ENCODE assay signal across 8 cellular contexts in genomic region chr19:50427997-50428425, GRCh38. TPM values are rescaled to one million over a fixed set of nuclear protein-coding genes. Genes with fewer than 3 reads are reported as not detected.
DNase-seq lines count a peak whose midpoint lies in the region; ATAC-seq and TF ChIP-seq lines count a peak whose summit lies in the region.

No MANE protein-coding gene starts in this region.

- TF ChIP-seq EP300 in stomach (IDR thresholded peaks at IDR 0.05), result no peak

- TF ChIP-seq CTCF in GM06990 (IDR thresholded peaks at IDR 0.05; ENCODE audit: insufficient read depth, low read length, poor library complexity, severe bottlenecking), result no peak
- TF ChIP-seq CTCF in lower leg skin (IDR thresholded peaks at IDR 0.05), result no peak
- TF ChIP-seq CTCF in stomach (IDR thresholded peaks at IDR 0.05), result no peak

- H3K27me3 ChIP-seq in GM06990 (replicated peaks; ENCODE audit: control insufficient read depth, insufficient read depth, low read length) (no peaks in the 10 kb centered on the region), stomach (peaks cover 0 to 59% (median 16%) of the 10 kb centered on the region in 3 donors)

- WGBS in lower leg skin, 2 donors, result 6 to 7% methylated on average over 10 to 22 of the region's 38 CpGs
- WGBS in stomach, 5 donors, result 3 to 8% (median 6%) methylated on average over 13 to 38 of the region's 38 CpGs

- no peak for ATAC-seq in HG03025 (IDR thresholded peaks at IDR 0.05; ENCODE audit: low FRiP score, unreplicated experiment)
- no peak for ATAC-seq in HG02884 (IDR thresholded peaks at IDR 0.05; ENCODE audit: unreplicated experiment)

- no peaks in the 10 kb centered on the region for H3K9me3 ChIP-seq in stomach

- peak; percentile 81 for DNase-seq in GM06990 (ENCODE audit: extremely low read depth, insufficient read length)
- DNase-seq in SIG-M5 treated with dmso at 0.1 percent for 504 hours (lab: John Stamatoyannopoulos, UW; ENCODE audit: unreplicated experiment), result peak; percentile 85
- DNase-seq in dermis blood vessel endothelial cell, result peak; percentile 64
- DNase-seq in lower leg skin (ENCODE audit: low spot score in 2 of 2), result peak; percentile 84 to 97
- DNase-seq in stomach, result peak; percentile 92
- no peak for DNase-seq in activated CD8-positive, alpha-beta memory T cell treated with anti-CD3 and anti-CD28 coated beads for 24 hours

- H3K4me3 ChIP-seq in GM06990 (replicated peaks; ENCODE audit: low read depth, low read length) (no peak overlapping the region), lower leg skin (ENCODE audit: low read depth, poor library complexity, severe bottlenecking) (no peak overlapping the region), stomach (peak overlapping the region; percentile 10 to 37 (median 18))

- H3K27ac ChIP-seq in stomach, result peak overlapping the region in 4 of 5 donors; percentile 28 to 60 (median 40)

- H3K36me3 ChIP-seq in GM06990 (ENCODE audit: control insufficient read depth, insufficient read depth, low read length), result peaks cover 2% of the 10 kb centered on the region; the same call in 1 of the 2 replicates
- no peaks in the 10 kb centered on the region for H3K36me3 ChIP-seq in stomach

- intact Hi-C loops in lower leg skin (cut with DNase I; ENCODE audit: low total_unique reads) (no loop called here), stomach (cut with DNase I; ENCODE audit: low total_unique reads) (no loop called here)

- TF ChIP-seq POLR2A in lower leg skin (IDR thresholded peaks at IDR 0.05) (no peak), stomach (IDR thresholded peaks at IDR 0.05) (no peak)

- peaks cover 10 to 32% (median 24%) of the 10 kb centered on the region in 4 donors for H3K4me1 ChIP-seq in stomach

RNA-seq across cellular contexts. Expression of gene MYBPC2, which starts 4.7 kb away (rescaled TPM):
- total RNA-seq in dermis blood vessel endothelial cell (0.05 TPM in 1 of 2 replicates, not detected in the other), lower leg skin (1 to 10 TPM in 1 of 4 donors, under 1 TPM in 2, not detected in 1; 0.05 to 1.3 (median 0.15) TPM), stomach (not detected)
- under 1 TPM in 2 of 3 donors, not detected in 1; 0.10 to 0.31 TPM for polyA plus RNA-seq in stomach

RNA-seq across cellular contexts. Expression of gene SPIB, which starts 9.3 kb away (rescaled TPM):
- total RNA-seq in dermis blood vessel endothelial cell, result not detected in 2 replicates
- not detected for total RNA-seq in lower leg skin
- 10 to 100 TPM in 1 of 5 donors, under 1 TPM in 2, not detected in 2; 0.55 to 53.3 (median 0.58) TPM for total RNA-seq in stomach
- 1 to 10 TPM in 1 of 3 donors, under 1 TPM in 2; 0.19 to 1.9 (median 0.31) TPM for polyA plus RNA-seq in stomach

RNA-seq across cellular contexts. Expression of gene POLD1, which starts 43.9 kb away (rescaled TPM):
- total RNA-seq in dermis blood vessel endothelial cell, result 40.8 and 77.4 TPM in 2 replicates
- total RNA-seq in lower leg skin, result 10 to 100 TPM; 16.8 to 26.6 (median 20.0) TPM
- total RNA-seq in stomach, result 10 to 100 TPM; 11.4 to 98.0 (median 17.9) TPM
- 10 to 100 TPM; 29.3 to 45.3 (median 35.2) TPM for polyA plus RNA-seq in stomach

RNA-seq across cellular contexts. Expression of gene EMC10, which starts 48.3 kb away (rescaled TPM):
- total RNA-seq in dermis blood vessel endothelial cell, result 63.0 and 77.3 TPM in 2 replicates
- total RNA-seq in lower leg skin, result 10 to 100 TPM; 35.1 to 93.5 (median 67.5) TPM
- total RNA-seq in stomach, result 100 to 1,000 TPM in 1 of 5 donors, 10 to 100 TPM in 4; 30.8 to 284 (median 61.5) TPM
- 10 to 100 TPM; 33.5 to 63.2 (median 53.7) TPM for polyA plus RNA-seq in stomach

RNA-seq across cellular contexts. Expression of gene GARIN5A, which starts 48.6 kb away (rescaled TPM):
- total RNA-seq in dermis blood vessel endothelial cell (0.05 and 0.17 TPM in 2 replicates), lower leg skin (1 to 10 TPM; 1.7 to 5.9 (median 3.3) TPM), stomach (under 1 TPM in 3 of 5 donors, not detected in 2; 0.55 to 0.87 (median 0.58) TPM)
- 1 to 10 TPM; 1.9 to 3.1 (median 2.1) TPM for polyA plus RNA-seq in stomach

Comparison
In these comparisons a context has a peak if more than half of its experiments do, and no peak if none do; other contexts are left out.
1. H3K4me3 ChIP-seq: peak in stomach (4 of 4); none in GM06990 (single experiment) and lower leg skin (single experiment).